1 cellular context compared by ENCODE assay signal in the genomic region with DNA sequence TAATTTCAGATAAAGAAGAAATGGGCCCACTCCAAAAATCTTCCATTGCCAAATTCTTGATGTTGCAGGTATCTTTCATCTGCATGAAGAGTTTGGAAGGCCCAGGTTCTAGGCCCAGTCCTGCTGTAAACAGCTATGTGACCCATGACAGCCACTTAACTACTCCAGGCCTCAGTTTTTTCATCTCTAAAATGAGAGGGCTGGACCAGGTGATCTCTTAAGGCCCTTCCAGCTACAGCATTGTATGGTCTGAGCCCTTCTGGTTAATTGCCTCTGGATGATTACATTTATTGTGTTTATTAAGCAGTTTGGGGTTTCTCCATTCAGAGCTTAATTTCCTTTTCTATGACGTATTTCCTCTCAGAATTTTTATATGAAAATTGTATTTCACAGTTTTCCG.
TF ChIP-seq lines count a peak whose summit lies in the region.

No MANE protein-coding gene starts in this region.

TF ChIP-seq in K562, 482 proteins besides CTCF, POLR2A, EP300 and RAD21 (continued from another document):
- TF ChIP-seq RUNX1 (IDR thresholded peaks at IDR 0.05; ENCODE audit: low read depth) = no peak
- TF ChIP-seq IRF9 (tag; IDR thresholded peaks at IDR 0.05) = no peak
